ENCODE assay signal across 26 cellular contexts in genomic region chr19:46137915-46138473, GRCh38. TPM values are rescaled to one million over a fixed set of nuclear protein-coding genes. Genes with fewer than 3 reads are reported as not detected.
DNase-seq lines count a peak whose midpoint lies in the region; ATAC-seq, FAIRE-seq and TF ChIP-seq lines count a peak whose summit lies in the region.
"Had no signal": no experiment of that assay in that cellular context is flagged by ENCODE, and none has a peak within 500 bp of the region (broad histone marks: within the 10 kb centered on the region; RNA-seq: fewer than 3 reads in every experiment).

No MANE protein-coding gene starts in this region.

- peaks cover 3% of the 10 kb centered on the region for H3K9me3 ChIP-seq in astrocyte (ENCODE audit: insufficient read depth, low read depth, low read length)
- H3K9me3 ChIP-seq: BE2C had no signal

- no CpG with 5 or more reads among the region's 4 CpGs for WGBS in mesendoderm (ENCODE audit: extremely low coverage, insufficient coverage, low lambda C conversion rate)

- H3K36me3 ChIP-seq in astrocyte (ENCODE audit: insufficient read depth, low read length) (no peaks in the 10 kb centered on the region), mesendoderm (ENCODE audit: control insufficient read depth, insufficient read depth, low read length) (no peaks in the 10 kb centered on the region)
- H3K36me3 ChIP-seq: BE2C had no signal

- no peaks in the 10 kb centered on the region for H3K9me3 Mint-ChIP-seq in activated T-cell treated with anti-CD3 and anti-CD28 coated beads, Interleukin-2, amount 50 U/mL, for 72 hours
- H3K9me3 Mint-ChIP-seq in activated T-helper 17 cell treated with anti-CD3 and anti-CD28 coated beads, Interleukin-2, amount 50 U/mL, for 72 hours, result no peaks in the 10 kb centered on the region
- peaks cover 3% of the 10 kb centered on the region for H3K9me3 Mint-ChIP-seq in astrocyte (ENCODE audit: unreplicated experiment)
- H3K9me3 Mint-ChIP-seq: CD4-positive, CD25-positive, alpha-beta regulatory T cell; CD8-positive, alpha-beta memory T cell; HFFc6 had no signal

- no peak overlapping the region for H4K5ac ChIP-seq in mesendoderm (ENCODE audit: low read length)

- no peaks in the 10 kb centered on the region for H3K36me3 Mint-ChIP-seq in activated T-cell treated with anti-CD3 and anti-CD28 coated beads, Interleukin-2, amount 50 U/mL, for 72 hours (ENCODE audit: insufficient read depth in 2 of 2)
- H3K36me3 Mint-ChIP-seq in activated T-helper 17 cell treated with anti-CD3 and anti-CD28 coated beads, Interleukin-2, amount 50 U/mL, for 72 hours (ENCODE audit: low read depth), result no peaks in the 10 kb centered on the region
- peaks cover 9% of the 10 kb centered on the region for H3K36me3 Mint-ChIP-seq in astrocyte (ENCODE audit: low read depth, unreplicated experiment)
- H3K36me3 Mint-ChIP-seq: CD4-positive, CD25-positive, alpha-beta regulatory T cell; CD8-positive, alpha-beta memory T cell had no signal

- H4K8ac ChIP-seq in mesendoderm (ENCODE audit: low read depth, low read length), result no peak overlapping the region

- no peaks in the 10 kb centered on the region for H3K79me1 ChIP-seq in mesendoderm (ENCODE audit: low read length)

- no peak overlapping the region for H3K56ac ChIP-seq in mesendoderm (ENCODE audit: low read length)

- H3K4me1 ChIP-seq in astrocyte (ENCODE audit: insufficient read depth, low read length) (peaks cover 15% of the 10 kb centered on the region), mesendoderm (ENCODE audit: control insufficient read depth, low read depth, low read length) (no peaks in the 10 kb centered on the region)
- H3K4me1 ChIP-seq: BE2C had no signal

- peak overlapping the region; percentile 55 for H2BK5ac ChIP-seq in mesendoderm (ENCODE audit: low read length)

- TF ChIP-seq CTCF in astrocyte (IDR thresholded peaks at IDR 0.05; ENCODE audit: insufficient read depth, low read depth, low read length), result no peak

- peaks cover 13% of the 10 kb centered on the region for H3K4me1 Mint-ChIP-seq in activated T-cell treated with anti-CD3 and anti-CD28 coated beads, Interleukin-2, amount 50 U/mL, for 72 hours (ENCODE audit: low read depth)
- H3K4me1 Mint-ChIP-seq in activated T-helper 17 cell treated with anti-CD3 and anti-CD28 coated beads, Interleukin-2, amount 50 U/mL, for 72 hours, result no peaks in the 10 kb centered on the region
- H3K4me1 Mint-ChIP-seq in astrocyte (ENCODE audit: low read depth, unreplicated experiment), result peaks cover 38% of the 10 kb centered on the region
- H3K4me1 Mint-ChIP-seq: CD4-positive, CD25-positive, alpha-beta regulatory T cell; CD8-positive, alpha-beta memory T cell had no signal

- H3K23ac ChIP-seq in mesendoderm (ENCODE audit: low read length), result no peak overlapping the region

- no peak overlapping the region for H2AFZ ChIP-seq in astrocyte (ENCODE audit: low read depth, low read length)
- H2AFZ ChIP-seq: GM23338 had no signal

- no peaks in the 10 kb centered on the region for H4K20me1 ChIP-seq in astrocyte (ENCODE audit: insufficient read depth, low read length)

- H3K4me2 ChIP-seq in astrocyte (ENCODE audit: low read length) (no peak overlapping the region), mesendoderm (ENCODE audit: low read length) (no peak overlapping the region)
- H3K4me2 ChIP-seq: GM23338 had no signal

- no peak overlapping the region for H2BK15ac ChIP-seq in mesendoderm (replicated peaks; ENCODE audit: low read depth)

- no peaks in the 10 kb centered on the region for H3K27me3 ChIP-seq in astrocyte (ENCODE audit: insufficient read depth, low read length)
- no peaks in the 10 kb centered on the region for H3K27me3 ChIP-seq in mesendoderm (ENCODE audit: insufficient read depth, low read length, poor library complexity)

- peak overlapping the region in 1 of 2 donors; percentile 49 for H3K4me3 Mint-ChIP-seq in activated T-cell treated with anti-CD3 and anti-CD28 coated beads, Interleukin-2, amount 50 U/mL, for 72 hours
- H3K4me3 Mint-ChIP-seq in activated T-helper 17 cell treated with anti-CD3 and anti-CD28 coated beads, Interleukin-2, amount 50 U/mL, for 72 hours, result no peak overlapping the region
- H3K4me3 Mint-ChIP-seq in astrocyte (ENCODE audit: unreplicated experiment), result no peak overlapping the region
- H3K4me3 Mint-ChIP-seq: CD4-positive, CD25-positive, alpha-beta regulatory T cell; CD8-positive, alpha-beta memory T cell; GM23338; HFFc6 had no signal

- DNase-seq in activated T-cell treated with anti-CD3 and anti-CD28 coated beads, Interleukin-2, amount 50 U/mL, for 72 hours, result peak; percentile 9 to 34
- DNase-seq in activated T-cell treated with anti-CD3 and anti-CD28 coated beads for 4 hours (no peak), astrocyte (ENCODE audit: low read depth) (no peak), mesendoderm (no peak), NCI-H1694 treated with DMSO at 0.1 percent for 48 hours (lab: John Stamatoyannopoulos, UW) (no peak), head of caudate nucleus (no peak), GM19239 (ENCODE audit: insufficient read length, low spot score) (no peak)
- DNase-seq: ACHN; BE2C; C1 segment of cervical spinal cord; CD4-positive, CD25-positive, alpha-beta regulatory T cell; CD8-positive, alpha-beta memory T cell; COR-L47; DMS 273 treated with DMSO at 0.1 percent for 48 hours; DMS53; DND-41; EL; H7; HFFc6 had no signal

- H2BK120ac ChIP-seq in mesendoderm (ENCODE audit: low read depth, low read length), result no peak overlapping the region

- FAIRE-seq in astrocyte (lab: Jason Lieb, UNC), result no peak
- no peak for FAIRE-seq in GM19239 (lab: Jason Lieb, UNC)
- FAIRE-seq: A204.1, GM12878 had no signal

- H3K18ac ChIP-seq in mesendoderm (ENCODE audit: low read length), result no peak overlapping the region

- H3K4me3 ChIP-seq in astrocyte (ENCODE audit: insufficient read depth, low read depth, low read length), result no peak overlapping the region
- no peak overlapping the region for H3K4me3 ChIP-seq in mesendoderm (ENCODE audit: low read length)
- H3K4me3 ChIP-seq: GM12878, GM23338 had no signal

- H3K9ac ChIP-seq in astrocyte (ENCODE audit: low read length) (no peak overlapping the region), mesendoderm (ENCODE audit: low read length) (no peak overlapping the region)

- peaks cover 61% of the 10 kb centered on the region for H3K27me3 Mint-ChIP-seq in activated T-cell treated with anti-CD3 and anti-CD28 coated beads, Interleukin-2, amount 50 U/mL, for 72 hours (ENCODE audit: low read depth)
- peaks cover 26% of the 10 kb centered on the region for H3K27me3 Mint-ChIP-seq in activated T-helper 17 cell treated with anti-CD3 and anti-CD28 coated beads, Interleukin-2, amount 50 U/mL, for 72 hours
- no peaks in the 10 kb centered on the region for H3K27me3 Mint-ChIP-seq in astrocyte (ENCODE audit: low read depth, unreplicated experiment)

- no peak overlapping the region for H2AK5ac ChIP-seq in mesendoderm (ENCODE audit: low read length)

- no peak overlapping the region for H3K4ac ChIP-seq in mesendoderm (ENCODE audit: low read depth, low read length)

- peak; percentile 89 to 95 for ATAC-seq in activated T-cell treated with anti-CD3 and anti-CD28 coated beads, Interleukin-2, amount 50 U/mL, for 72 hours (replicated peaks in 1 of 2)
- peak; percentile 58 for ATAC-seq in activated T-helper 17 cell treated with anti-CD3 and anti-CD28 coated beads, Interleukin-2, amount 50 U/mL, for 72 hours (replicated peaks)
- ATAC-seq: GM12878, GM23338, HCT116 had no signal

- H3K79me2 ChIP-seq in astrocyte (ENCODE audit: insufficient read depth, low read length) (no peaks in the 10 kb centered on the region), mesendoderm (ENCODE audit: control insufficient read depth, insufficient read depth, low read length) (no peaks in the 10 kb centered on the region)

- H3K27ac ChIP-seq in astrocyte (ENCODE audit: low read depth, low read length) (no peak overlapping the region), mesendoderm (ENCODE audit: low read depth, low read length) (no peak overlapping the region)
- H3K27ac ChIP-seq: HL-60 had no signal

- intact Hi-C loops in head of caudate nucleus (cut with DNase I), result no loop called here

- no peak overlapping the region for H3K27ac Mint-ChIP-seq in activated T-cell treated with anti-CD3 and anti-CD28 coated beads, Interleukin-2, amount 50 U/mL, for 72 hours
- no peak overlapping the region for H3K27ac Mint-ChIP-seq in activated T-helper 17 cell treated with anti-CD3 and anti-CD28 coated beads, Interleukin-2, amount 50 U/mL, for 72 hours
- H3K27ac Mint-ChIP-seq in astrocyte (ENCODE audit: unreplicated experiment), result peak overlapping the region; percentile 66
- H3K27ac Mint-ChIP-seq: CD4-positive, CD25-positive, alpha-beta regulatory T cell; CD8-positive, alpha-beta memory T cell; GM23338; HFFc6 had no signal

RNA-seq across cellular contexts. Expression of gene IGFL2, which starts 10.0 kb away (rescaled TPM):
- not detected for total RNA-seq in activated T-cell treated with anti-CD3 and anti-CD28 coated beads, Interleukin-2, amount 50 U/mL, for 72 hours
- total RNA-seq in activated T-helper 17 cell treated with anti-CD3 and anti-CD28 coated beads, Interleukin-2, amount 50 U/mL, for 72 hours, result not detected
- 9.8 and 11.3 TPM in 2 replicates for total RNA-seq in astrocyte
- 0.08 TPM for polyA plus RNA-seq in mesendoderm (2013, experiment 1 of 2)
- polyA plus RNA-seq in mesendoderm (2013, experiment 2 of 2), result 0.07 TPM
- total RNA-seq: CD4-positive, CD25-positive, alpha-beta regulatory T cell; CD8-positive, alpha-beta memory T cell; GM12878; GM23338; HFFc6; HT1080 had no signal
- polyA plus RNA-seq: CD8-positive, alpha-beta memory T cell; GM23338 had no signal

RNA-seq across cellular contexts. Expression of gene IGFL3, which starts 13.5 kb away (rescaled TPM):
- not detected for total RNA-seq in activated T-cell treated with anti-CD3 and anti-CD28 coated beads, Interleukin-2, amount 50 U/mL, for 72 hours
- not detected for total RNA-seq in activated T-helper 17 cell treated with anti-CD3 and anti-CD28 coated beads, Interleukin-2, amount 50 U/mL, for 72 hours
- 93.5 and 127 TPM in 2 replicates for total RNA-seq in astrocyte
- 0.39 TPM for polyA plus RNA-seq in mesendoderm (2013, experiment 1 of 2)
- polyA plus RNA-seq in mesendoderm (2013, experiment 2 of 2), result 0.74 TPM
- total RNA-seq: CD4-positive, CD25-positive, alpha-beta regulatory T cell; CD8-positive, alpha-beta memory T cell; GM12878; GM23338; H7; HFFc6 had no signal
- polyA plus RNA-seq: CD4-positive, CD25-positive, alpha-beta regulatory T cell; CD8-positive, alpha-beta memory T cell; GM12878; GM23338 had no signal

Comparison
In these comparisons a context has a peak if more than half of its experiments do, and no peak if none do; other contexts are left out.
1. DNase-seq: peak in activated T-cell treated with anti-CD3 and anti-CD28 coated beads, Interleukin-2, amount 50 U/mL, for 72 hours (2 of 2); none in activated T-cell treated with anti-CD3 and anti-CD28 coated beads for 4 hours (single experiment), astrocyte (single experiment), mesendoderm (single experiment), NCI-H1694 treated with DMSO at 0.1 percent for 48 hours (single experiment), head of caudate nucleus (0 of 42) and GM19239 (single experiment).
2. RNA of gene IGFL3, which starts 13.5 kb away (total RNA-seq): 93.5 to 127 TPM in astrocyte; not detected in activated T-cell treated with anti-CD3 and anti-CD28 coated beads, Interleukin-2, amount 50 U/mL, for 72 hours and not detected in activated T-helper 17 cell treated with anti-CD3 and anti-CD28 coated beads, Interleukin-2, amount 50 U/mL, for 72 hours; every median in the first group is over 10 times any median in the second.